10 cellular contexts compared by ENCODE assay signal in the genomic region with DNA sequence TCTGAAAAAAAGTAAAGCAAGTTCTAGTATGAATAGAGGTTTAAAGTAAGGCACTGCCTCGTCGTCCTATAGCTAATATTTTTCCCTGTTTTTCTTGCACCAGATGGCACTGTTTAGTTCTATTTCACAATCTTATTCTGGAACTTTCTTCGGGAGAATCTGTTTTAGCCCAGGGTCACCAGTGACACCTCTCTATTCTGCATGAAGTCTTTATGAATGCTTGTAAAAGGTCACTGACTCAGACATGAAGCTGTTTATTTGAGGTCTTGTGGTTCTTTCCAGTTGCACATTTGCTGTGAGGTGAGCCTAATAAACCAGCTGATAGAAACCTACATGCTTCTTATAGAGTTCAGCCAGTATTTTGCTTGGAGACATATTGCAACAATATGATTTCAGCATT.
DNase-seq lines count a peak whose midpoint lies in the region; ATAC-seq and TF ChIP-seq lines count a peak whose summit lies in the region.
"Had no signal": no experiment of that assay in that cellular context is flagged by ENCODE, and none has a peak within 500 bp of the region (broad histone marks: within the 10 kb centered on the region; RNA-seq: fewer than 3 reads in every experiment).

No MANE protein-coding gene starts in this region.

- H4K20me1 ChIP-seq in OCI-LY7 (ENCODE audit: insufficient read depth, low read length): no peaks in the 10 kb centered on the region
- peaks cover 32% of the 10 kb centered on the region for H4K20me1 ChIP-seq in Karpas-422 (ENCODE audit: insufficient read depth, low read depth, low read length)

- peaks cover 0 to 3% (median 0%) of the 10 kb centered on the region in 11 donors for H3K9me3 Mint-ChIP-seq in naive thymus-derived CD4-positive, alpha-beta T cell

- no peak overlapping the region for H3K9ac ChIP-seq in Karpas-422 (ENCODE audit: low read length)

- H3K4me1 Mint-ChIP-seq in naive thymus-derived CD4-positive, alpha-beta T cell: no peaks in the 10 kb centered on the region

- H3K4me3 ChIP-seq in OCI-LY7 (ENCODE audit: low read depth, low read length, poor library complexity, severe bottlenecking) (no peak overlapping the region), fibroblast of pulmonary artery (replicated peaks; ENCODE audit: low read depth, low read length) (no peak overlapping the region), Karpas-422 (ENCODE audit: low read length) (no peak overlapping the region)
- no peak overlapping the region for H3K4me3 ChIP-seq in naive thymus-derived CD4-positive, alpha-beta T cell (ENCODE audit: low read length)

- intact Hi-C loops in OCI-LY7 (cut with micrococcal nuclease; ENCODE audit: unreplicated experiment): loop anchor here (5.0 kb wide), 1 partner anchor 655 kb away; no protein-coding TSS in a partner anchor
- intact Hi-C loops in naive thymus-derived CD4-positive, alpha-beta T cell (cut with micrococcal nuclease): no loop called here

- H3K79me2 ChIP-seq in OCI-LY7 (ENCODE audit: insufficient read depth, low read depth, low read length): no peaks in the 10 kb centered on the region
- no peaks in the 10 kb centered on the region for H3K79me2 ChIP-seq in Karpas-422 (ENCODE audit: low read length)

- H3K27ac Mint-ChIP-seq in naive thymus-derived CD4-positive, alpha-beta T cell: no peak overlapping the region

- H3K9me3 ChIP-seq in OCI-LY7 (ENCODE audit: low read length): no peaks in the 10 kb centered on the region
- H3K9me3 ChIP-seq in Karpas-422 (ENCODE audit: low read length): no peaks in the 10 kb centered on the region
- H3K9me3 ChIP-seq in naive thymus-derived CD4-positive, alpha-beta T cell (ENCODE audit: control insufficient read depth in 2 of 3, low read length in 3 of 3): no peaks in the 10 kb centered on the region

- no peaks in the 10 kb centered on the region for H3K27me3 Mint-ChIP-seq in naive thymus-derived CD4-positive, alpha-beta T cell

- H3K4me1 ChIP-seq in OCI-LY7 (ENCODE audit: insufficient read depth, low read length, poor library complexity, severe bottlenecking): peaks cover 8% of the 10 kb centered on the region
- no peaks in the 10 kb centered on the region for H3K4me1 ChIP-seq in Karpas-422 (ENCODE audit: low read length)
- H3K4me1 ChIP-seq in naive thymus-derived CD4-positive, alpha-beta T cell (ENCODE audit: control insufficient read depth in 2 of 2, insufficient read depth in 2 of 2, low read length in 2 of 2): no peaks in the 10 kb centered on the region

- no TSS peak for BruUV-seq in OCI-LY7 (replicated peaks; lab: Mats Ljungman, UMichigan)

- no peak overlapping the region for H3K27ac ChIP-seq in OCI-LY7 (ENCODE audit: low read depth, low read length, poor library complexity, severe bottlenecking)
- no peak overlapping the region for H3K27ac ChIP-seq in Karpas-422 (ENCODE audit: low read length)
- H3K27ac ChIP-seq in naive thymus-derived CD4-positive, alpha-beta T cell (ENCODE audit: low read depth, low read length): no peak overlapping the region

- H3K9me2 ChIP-seq in OCI-LY7 (ENCODE audit: insufficient read depth, low read length) (no peaks in the 10 kb centered on the region), Karpas-422 (replicated peaks; ENCODE audit: insufficient read depth, low read length) (no peaks in the 10 kb centered on the region)

- no peaks in the 10 kb centered on the region for H3K27me3 ChIP-seq in Karpas-422 (ENCODE audit: low read length)
- H3K27me3 ChIP-seq in naive thymus-derived CD4-positive, alpha-beta T cell (ENCODE audit: control insufficient read depth in 2 of 2, insufficient read depth in 2 of 2, low read length in 2 of 2): no peaks in the 10 kb centered on the region

- no peak overlapping the region for H3K4me3 Mint-ChIP-seq in naive thymus-derived CD4-positive, alpha-beta T cell

- no peak overlapping the region for H2AFZ ChIP-seq in OCI-LY7 (ENCODE audit: low read length)
- H2AFZ ChIP-seq in Karpas-422 (ENCODE audit: low read length): no peak overlapping the region

- H3K36me3 Mint-ChIP-seq in naive thymus-derived CD4-positive, alpha-beta T cell: no peaks in the 10 kb centered on the region

- no peak overlapping the region for H3K4me2 ChIP-seq in OCI-LY7 (ENCODE audit: low read length)
- no peak overlapping the region for H3K4me2 ChIP-seq in Karpas-422 (ENCODE audit: low read depth, low read length, poor library complexity, severe bottlenecking)

- no peak for DNase-seq in GM10248 (ENCODE audit: extremely low spot score)
- no peak for DNase-seq in OCI-LY7 (ENCODE audit: low spot score)
- DNase-seq in fibroblast of pulmonary artery (ENCODE audit: low read depth): peak; percentile 21
- peak; percentile 46 for DNase-seq in renal cortical epithelial cell (ENCODE audit: low read depth)
- no peak for DNase-seq in Karpas-422
- DNase-seq in GF-D8 (lab: John Stamatoyannopoulos, UW): no peak
- DNase-seq in naive thymus-derived CD4-positive, alpha-beta T cell: no peak
- DNase-seq: activated CD4-positive, alpha-beta T cell treated with anti-CD3 and anti-CD28 coated beads, Interleukin-2, amount 50 U/mL, for 48 hours; stimulated activated naive CD4-positive, alpha-beta T cell treated with Interleukin-2 at 50 U/mL for 16 hours had no signal

- ATAC-seq in naive thymus-derived CD4-positive, alpha-beta T cell: no peak
- no peak for ATAC-seq in GM18511 (IDR thresholded peaks at IDR 0.05; ENCODE audit: unreplicated experiment)

- CTCF ChIA-PET in GM10248 (lab: Yijun Ruan, JAX): interaction anchor here (0.9 to 3.4 kb wide), 11 partner anchors 10 to 679 kb away, joined by 3 to 19 read pairs (median 5); no protein-coding TSS in a partner anchor
- CTCF ChIA-PET in OCI-LY7 (lab: Charles Lee; ENCODE audit: unreplicated experiment): no interaction called here
- CTCF ChIA-PET in naive thymus-derived CD4-positive, alpha-beta T cell (lab: Charles Lee): no interaction called here

- TF ChIP-seq CTCF in GM10248 (IDR thresholded peaks at IDR 0.05; ENCODE audit: control extremely low read depth, extremely low read depth, low read depth, missing control alignments) (peak; percentile 13), OCI-LY7 (conservative IDR thresholded peaks at IDR 0.05; ENCODE audit: low read length) (peak; percentile 37), fibroblast of pulmonary artery (IDR thresholded peaks at IDR 0.05; ENCODE audit: low read length, missing control alignments) (peak; percentile 10)

- POLR2A ChIA-PET in GM10248 (lab: Yijun Ruan, JAX) (no interaction called here), OCI-LY7 (lab: Charles Lee) (interaction anchor here (0.6 to 1.0 kb wide), 6 partner anchors 10 to 376 kb away, joined by 3 to 5 read pairs (median 4); no protein-coding TSS in a partner anchor)
- POLR2A ChIA-PET in naive thymus-derived CD4-positive, alpha-beta T cell (lab: Charles Lee): no interaction called here

- H3K36me3 ChIP-seq in OCI-LY7 (ENCODE audit: insufficient read depth, low read length) (no peaks in the 10 kb centered on the region), Karpas-422 (ENCODE audit: insufficient read depth, low read length) (no peaks in the 10 kb centered on the region)
- no peaks in the 10 kb centered on the region for H3K36me3 ChIP-seq in naive thymus-derived CD4-positive, alpha-beta T cell (ENCODE audit: control insufficient read depth in 2 of 3, insufficient read depth in 3 of 3, low read length in 3 of 3)

Comparison
In these comparisons a context has a peak if more than half of its experiments do, and no peak if none do; other contexts are left out.
1. DNase-seq: peak in fibroblast of pulmonary artery (single experiment) and renal cortical epithelial cell (single experiment); none in GM10248 (single experiment), OCI-LY7 (single experiment), Karpas-422 (single experiment), GF-D8 (single experiment) and naive thymus-derived CD4-positive, alpha-beta T cell (0 of 9).
2. Peak in every context shown above with its lines, with median percentiles within 50 percentile points of each other: CTCF ChIP-seq.